Comparison of ENCODE assay signal across 1 cellular context in the genomic region with DNA sequence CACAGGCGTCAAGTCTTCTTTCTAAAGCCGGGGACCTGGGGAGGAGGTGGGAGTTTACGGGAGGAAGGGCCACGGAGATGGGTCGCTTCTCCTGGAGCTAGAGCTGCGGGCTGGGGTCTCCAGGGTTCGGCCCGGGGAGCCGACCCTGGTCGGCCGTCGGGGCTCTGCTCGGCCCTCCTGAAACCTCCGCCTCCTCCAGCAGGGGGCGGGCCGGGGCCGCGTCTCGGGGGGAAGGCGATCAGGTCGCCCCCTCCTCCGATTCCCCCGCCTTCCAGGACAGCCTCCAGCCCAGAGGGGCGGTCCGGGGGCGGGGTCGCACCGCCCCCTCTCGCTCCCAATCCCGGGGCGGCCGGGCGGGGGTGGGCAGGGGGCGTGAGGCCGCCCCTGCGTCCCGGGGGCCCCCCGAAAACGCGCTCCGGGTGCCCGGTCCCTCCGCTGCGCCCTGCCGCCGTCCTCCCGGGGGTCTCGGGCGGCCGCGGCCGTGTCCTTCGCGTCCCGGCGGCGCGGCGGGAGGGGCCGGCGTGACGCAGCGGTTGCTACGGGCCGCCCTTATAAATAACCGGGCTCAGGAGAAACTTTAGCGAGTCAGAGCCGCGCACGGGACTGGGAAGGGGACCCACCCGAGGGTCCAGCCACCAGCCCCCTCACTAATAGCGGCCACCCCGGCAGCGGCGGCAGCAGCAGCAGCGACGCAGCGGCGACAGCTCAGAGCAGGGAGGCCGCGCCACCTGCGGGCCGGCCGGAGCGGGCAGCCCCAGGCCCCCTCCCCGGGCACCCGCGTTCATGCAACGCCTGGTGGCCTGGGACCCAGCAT.
TF ChIP-seq lines count a peak whose summit lies in the region.

A gene (plus strand): TSS at position 580 of the 814 bp plus-strand sequence. CDS start 204 bp downstream, at position 784.

TF ChIP-seq in SK-N-SH, 30 proteins besides CTCF, POLR2A, EP300 and RAD21 (continued from another document):
- TF ChIP-seq, protein P1, sequence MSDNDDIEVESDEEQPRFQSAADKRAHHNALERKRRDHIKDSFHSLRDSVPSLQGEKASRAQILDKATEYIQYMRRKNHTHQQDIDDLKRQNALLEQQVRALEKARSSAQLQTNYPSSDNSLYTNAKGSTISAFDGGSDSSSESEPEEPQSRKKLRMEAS (IDR thresholded peaks at IDR 0.05; ENCODE audit: low read depth), result 0 out of 2 replicates have a peak, but pooled peaks have one; percentile 7
- TF ChIP-seq SMC3 (IDR thresholded peaks at IDR 0.05; ENCODE audit: low read depth, low read length), result peak; percentile 90
- peak; percentile 71; the same call in 1 of the 2 replicates for TF ChIP-seq TAF1 (IDR thresholded peaks at IDR 0.05; ENCODE audit: borderline replicate concordance, low read depth, low read length)
- peak; percentile 94 for TF ChIP-seq RFX5 (IDR thresholded peaks at IDR 0.05; ENCODE audit: low read length)
- TF ChIP-seq NRF1 (IDR thresholded peaks at IDR 0.05; ENCODE audit: low read depth, low read length), result 0 out of 2 replicates have a peak, but pooled peaks have one; percentile 9
- TF ChIP-seq MXI1 (IDR thresholded peaks at IDR 0.05; ENCODE audit: low read depth, low read length), result 0 out of 2 replicates have a peak, but pooled peaks have one; percentile 13
